In genomic region chr10:7756360-7756992, GRCh38 we compare ENCODE assay signal across 8 cellular contexts. TPM values are rescaled to one million over a fixed set of nuclear protein-coding genes. Genes with fewer than 3 reads are reported as not detected.
DNase-seq lines count a peak whose midpoint lies in the region; ATAC-seq and TF ChIP-seq lines count a peak whose summit lies in the region.

No MANE protein-coding gene starts in this region.

- H3K36me3 ChIP-seq in CD4-positive, CD25-positive, alpha-beta regulatory T cell (ENCODE audit: control insufficient read depth, insufficient read depth, low read length): peaks cover 88% of the 10 kb centered on the region
- peaks cover 63% of the 10 kb centered on the region for H3K36me3 ChIP-seq in GM23248 (ENCODE audit: low read depth)

- H3K9ac ChIP-seq in GM23248: no peak overlapping the region

- no peaks in the 10 kb centered on the region for H3F3A ChIP-seq in GM23248 (ENCODE audit: insufficient read depth)

- in situ Hi-C loops in GM23248 (cut with MboI): no loop called here

- no peak overlapping the region for H3K4me2 ChIP-seq in GM23248 (ENCODE audit: unreplicated experiment)

- H3K4me3 Mint-ChIP-seq in CD4-positive, CD25-positive, alpha-beta regulatory T cell: no peak overlapping the region

- TF ChIP-seq CTCF in RWPE1 (conservative IDR thresholded peaks at IDR 0.05; ENCODE audit: low read depth): 0 out of 2 replicates have a peak, but pooled peaks have one; percentile 24

- H3K27me3 Mint-ChIP-seq in CD4-positive, CD25-positive, alpha-beta regulatory T cell: no peaks in the 10 kb centered on the region

- no peaks in the 10 kb centered on the region for H3K9me3 Mint-ChIP-seq in CD4-positive, CD25-positive, alpha-beta regulatory T cell

- CTCF ChIA-PET in RWPE1 (lab: Yijun Ruan, JAX): interaction anchor here (0.5 to 0.8 kb wide), 4 partner anchors 36 to 1253 kb away, joined by 3 to 4 read pairs (median 3); no protein-coding TSS in a partner anchor

- H3K9me2 ChIP-seq in GM23248 (ENCODE audit: insufficient read depth): no peaks in the 10 kb centered on the region

- POLR2A ChIA-PET in RWPE1 (lab: Yijun Ruan, JAX; ENCODE audit: low non-redundant PET): no interaction called here

- H3K4me3 ChIP-seq in CD4-positive, CD25-positive, alpha-beta regulatory T cell (ENCODE audit: low read depth, low read length): no peak overlapping the region
- H3K4me3 ChIP-seq in GM23248: no peak overlapping the region

- H2AFZ ChIP-seq in GM23248: no peak overlapping the region

- no peaks in the 10 kb centered on the region for H3K27me3 ChIP-seq in CD4-positive, CD25-positive, alpha-beta regulatory T cell (ENCODE audit: control insufficient read depth, insufficient read depth, low read length)
- H3K27me3 ChIP-seq in GM23248 (replicated peaks; ENCODE audit: insufficient read depth): no peaks in the 10 kb centered on the region

- H3K27ac ChIP-seq in CD4-positive, CD25-positive, alpha-beta regulatory T cell (ENCODE audit: insufficient read depth, low read length, poor library complexity, severe bottlenecking): no peak overlapping the region
- no peak overlapping the region for H3K27ac ChIP-seq in GM23248
- no peak overlapping the region for H3K27ac ChIP-seq in RWPE1

- H3K79me2 ChIP-seq in GM23248 (ENCODE audit: insufficient read depth): no peaks in the 10 kb centered on the region

- H3K4me1 Mint-ChIP-seq in CD4-positive, CD25-positive, alpha-beta regulatory T cell: no peaks in the 10 kb centered on the region

- H3K9me3 ChIP-seq in CD4-positive, CD25-positive, alpha-beta regulatory T cell (ENCODE audit: control insufficient read depth in 2 of 2, low read length in 2 of 2): no peaks in the 10 kb centered on the region
- H3K9me3 ChIP-seq in GM23248 (ENCODE audit: low read depth): no peaks in the 10 kb centered on the region

- H3K4me1 ChIP-seq in CD4-positive, CD25-positive, alpha-beta regulatory T cell (ENCODE audit: control insufficient read depth, insufficient read depth, low read length, poor library complexity, severe bottlenecking): no peaks in the 10 kb centered on the region
- H3K4me1 ChIP-seq in GM23248 (ENCODE audit: insufficient read depth): no peaks in the 10 kb centered on the region

- no peak for ATAC-seq in CD4-positive, CD25-positive, alpha-beta regulatory T cell (ENCODE audit: low read depth in 2 of 2)
- no peak for ATAC-seq in HG03571 (IDR thresholded peaks at IDR 0.05; ENCODE audit: unreplicated experiment)

- intact Hi-C loops in posterior vena cava (cut with DNase I): no loop called here

- no peaks in the 10 kb centered on the region for H4K20me1 ChIP-seq in GM23248 (ENCODE audit: insufficient read depth)

- H3K27ac Mint-ChIP-seq in CD4-positive, CD25-positive, alpha-beta regulatory T cell: no peak overlapping the region

- peaks cover 47% of the 10 kb centered on the region for H3K36me3 Mint-ChIP-seq in CD4-positive, CD25-positive, alpha-beta regulatory T cell

- 68 to 74% methylated on average over 7 of the region's 7 CpGs for WGBS in GM23248 (ENCODE audit: low coverage in 1 of 2, low lambda C conversion rate in 2 of 2, missing lambda C conversion rate in 2 of 2), 2 experiments

- peak in 2 of 3 donors; percentile 10 to 45 for DNase-seq in CD4-positive, CD25-positive, alpha-beta regulatory T cell
- DNase-seq in GM23248 (peak; percentile 48), RWPE1 (ENCODE audit: low spot score) (no peak), fibroblast of peridontal ligament (ENCODE audit: extremely low read depth) (peak; percentile 30), posterior vena cava (ENCODE audit: low spot score) (no peak)
- DNase-seq in stimulated activated CD4-positive, alpha-beta T cell treated with anti-CD3 and anti-CD28 coated beads, Interleukin-4, amount 100 ng/mL, for 24 hours: peak; percentile 6
- DNase-seq in activated CD4-positive, CD25-positive, alpha-beta regulatory T cell (lab: John Stamatoyannopoulos, UW): no peak

RNA-seq across cellular contexts. Expression of gene KIN, which starts 31.3 kb away (rescaled TPM):
- total RNA-seq in CD4-positive, CD25-positive, alpha-beta regulatory T cell: 9.1 TPM
- 1 to 10 TPM; 2.5 to 6.8 (median 5.1) TPM for polyA plus RNA-seq in CD4-positive, CD25-positive, alpha-beta regulatory T cell
- total RNA-seq in GM23248 (2014; rRNA removed; shearing (Covaris generic)): 3.8 and 7.8 TPM in 2 replicates
- polyA plus RNA-seq in GM23248 (2016; fragmentation: Nextera tagmentation; extraction: Ambion mirVana): 10.6 and 11.7 TPM in 2 replicates
- 10 to 100 TPM in 1 of 2 donors, 1 to 10 TPM in 1; 8.7 to 11.1 TPM for total RNA-seq in posterior vena cava

RNA-seq across cellular contexts. Expression of gene ATP5F1C, which starts 31.5 kb away (rescaled TPM):
- 167 TPM for total RNA-seq in CD4-positive, CD25-positive, alpha-beta regulatory T cell
- 100 to 1,000 TPM; 365 to 562 (median 452) TPM for polyA plus RNA-seq in CD4-positive, CD25-positive, alpha-beta regulatory T cell
- total RNA-seq in GM23248 (2014; rRNA removed; shearing (Covaris generic)): 229 and 315 TPM in 2 replicates
- polyA plus RNA-seq in GM23248 (2016; fragmentation: Nextera tagmentation; extraction: Ambion mirVana): 294 and 304 TPM in 2 replicates
- 100 to 1,000 TPM; 202 to 212 TPM for total RNA-seq in posterior vena cava

RNA-seq across cellular contexts. Expression of gene ITIH2, which starts 53.4 kb away (rescaled TPM):
- total RNA-seq in CD4-positive, CD25-positive, alpha-beta regulatory T cell: not detected
- polyA plus RNA-seq in CD4-positive, CD25-positive, alpha-beta regulatory T cell: not detected
- total RNA-seq in GM23248 (2014; rRNA removed; shearing (Covaris generic)): not detected in 2 replicates
- not detected in 2 replicates for polyA plus RNA-seq in GM23248 (2016; fragmentation: Nextera tagmentation; extraction: Ambion mirVana)
- total RNA-seq in posterior vena cava: not detected

Comparison
In these comparisons a context has a peak if more than half of its experiments do, and no peak if none do; other contexts are left out.
1. DNase-seq: peak in CD4-positive, CD25-positive, alpha-beta regulatory T cell (2 of 3), GM23248 (single experiment), fibroblast of peridontal ligament (single experiment) and stimulated activated CD4-positive, alpha-beta T cell treated with anti-CD3 and anti-CD28 coated beads, Interleukin-4, amount 100 ng/mL, for 24 hours (single experiment); none in RWPE1 (single experiment), activated CD4-positive, CD25-positive, alpha-beta regulatory T cell (0 of 4) and posterior vena cava (single experiment).